Comparison of ENCODE assay signal across 17 cellular contexts in the genomic region with DNA sequence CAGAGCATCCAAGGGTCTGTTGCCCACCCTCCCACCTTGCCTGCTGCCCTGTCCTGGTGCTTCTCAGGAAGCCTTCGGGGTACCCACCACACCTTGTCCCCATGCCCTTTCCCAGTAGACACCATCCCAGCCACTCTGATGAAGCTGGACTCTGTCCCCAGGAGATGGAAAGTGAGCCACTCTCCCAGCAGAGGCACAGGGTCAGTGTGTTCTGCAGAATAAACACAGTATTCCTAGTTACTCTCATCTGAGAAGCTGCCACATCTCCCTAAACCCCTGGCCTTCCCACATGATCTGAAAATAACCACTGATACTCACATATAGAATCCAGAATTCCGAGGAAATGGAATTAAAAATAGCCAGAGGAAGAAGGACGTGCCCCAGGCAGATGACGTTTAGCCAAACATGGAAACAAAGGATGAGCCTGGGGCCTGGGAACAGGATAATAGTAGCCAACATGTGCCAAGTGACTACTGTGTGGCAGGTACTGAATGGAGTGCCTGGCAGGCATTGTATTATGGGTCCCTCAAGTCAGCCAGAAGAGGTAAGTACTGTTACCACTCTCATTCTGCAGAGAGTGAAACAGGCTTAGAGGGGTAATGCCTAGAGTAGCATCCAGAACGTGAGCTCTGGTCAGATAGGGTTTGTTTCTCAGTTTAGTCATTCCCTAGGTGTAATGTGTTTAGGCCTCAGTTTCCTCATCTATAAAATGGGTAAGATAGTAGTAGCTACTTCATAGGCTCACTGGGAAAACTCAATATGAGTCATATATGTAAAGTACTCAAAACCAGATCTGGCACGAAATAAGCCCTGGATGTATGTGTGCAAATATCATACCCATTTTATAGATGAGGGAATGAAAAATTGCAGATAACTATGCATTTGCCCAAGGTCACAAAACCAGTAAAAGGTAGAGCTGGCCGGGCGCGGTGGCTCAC.
"Had no signal": no experiment of that assay in that cellular context is flagged by ENCODE, and none has a peak within 500 bp of the region (broad histone marks: within the 10 kb centered on the region; RNA-seq: fewer than 3 reads in every experiment).

No MANE protein-coding gene starts in this region.

- H3K27ac ChIP-seq: coronary artery, epithelial cell of prostate, gastrocnemius medialis, right atrium auricular region, tibial artery, vagina had no signal

- H3K4me3 ChIP-seq: coronary artery, gastrocnemius medialis, heart right ventricle, right atrium auricular region, smooth muscle cell, tibial artery, vagina had no signal

- H3K4me1 ChIP-seq: gastrocnemius medialis, right atrium auricular region, tibial artery, vagina had no signal

- ATAC-seq: activated naive CD8-positive, alpha-beta T cell treated with anti-CD3 and anti-CD28 coated beads, Interleukin-2, amount 50 U/mL, for 24 hours; effector memory CD8-positive, alpha-beta T cell; gastrocnemius medialis had no signal

- H3K36me3 ChIP-seq: gastrocnemius medialis, heart right ventricle, right atrium auricular region, tibial artery, vagina had no signal

- DNase-seq: activated CD4-positive, alpha-beta T cell treated with anti-CD3 and anti-CD28 coated beads for 1 hour; activated CD4-positive, alpha-beta T cell treated with anti-CD3 and anti-CD28 coated beads, Interleukin-2, amount 50 U/mL, for 48 hours; activated naive CD4-positive, alpha-beta T cell; activated naive CD8-positive, alpha-beta T cell treated with anti-CD3 and anti-CD28 coated beads, Interleukin-2, amount 50 U/mL, for 24 hours; effector memory CD8-positive, alpha-beta T cell; gastrocnemius medialis; heart right ventricle; islet precursor cell; left ventricle myocardium superior; naive thymus-derived CD4-positive, alpha-beta T cell; nucleus accumbens; tibial artery had no signal

- H3K27me3 ChIP-seq: gastrocnemius medialis, heart right ventricle, right atrium auricular region, vagina had no signal

- H3K9me3 ChIP-seq: gastrocnemius medialis, heart right ventricle, right atrium auricular region, tibial artery, vagina had no signal
